Comparison of ENCODE assay signal across 2 cellular contexts in genomic region chr19:51599084-51599483, GRCh38.
TF ChIP-seq lines count a peak whose summit lies in the region.

No MANE protein-coding gene starts in this region.

TF ChIP-seq in A549, 52 proteins besides CTCF, POLR2A, EP300 and RAD21:
- TF ChIP-seq MAFK (IDR thresholded peaks at IDR 0.05; ENCODE audit: partially characterized antibody) (peak; percentile 26), ZC3H11A (IDR thresholded peaks at IDR 0.05) (no peak)
TF ChIP-seq in A549: peak in this region for 1.

TF ChIP-seq in GM12878, 131 proteins besides CTCF, POLR2A, EP300 and RAD21:
- peak; percentile 53 for TF ChIP-seq RUNX3 (IDR thresholded peaks at IDR 0.05; ENCODE audit: low read length)
- no peak for TF ChIP-seq LARP7 (IDR thresholded peaks at IDR 0.05)
- TF ChIP-seq ZNF622 (IDR thresholded peaks at IDR 0.05), result no peak
- no peak for TF ChIP-seq SUZ12 (IDR thresholded peaks at IDR 0.05; ENCODE audit: unreplicated experiment)
- peak in 1 of 2 experiments; percentile 53; a peak in 1 of 3 replicates for TF ChIP-seq EGR1 (IDR thresholded peaks at IDR 0.05; ENCODE audit: borderline replicate concordance in 1 of 2, low read depth in 2 of 2, low read length in 2 of 2)
- no peak for TF ChIP-seq HDAC6 (IDR thresholded peaks at IDR 0.05; ENCODE audit: unreplicated experiment)
- TF ChIP-seq RELB (IDR thresholded peaks at IDR 0.05; ENCODE audit: low read depth), result no peak
- peak; percentile 41; the same call in 1 of the 2 replicates for TF ChIP-seq SMAD5 (IDR thresholded peaks at IDR 0.05; ENCODE audit: low read depth)
- peak; percentile 38; the same call in 1 of the 2 replicates for TF ChIP-seq CBFB (IDR thresholded peaks at IDR 0.05; ENCODE audit: low read depth)
